Comparison of ENCODE assay signal across 19 cellular contexts in the genomic region with DNA sequence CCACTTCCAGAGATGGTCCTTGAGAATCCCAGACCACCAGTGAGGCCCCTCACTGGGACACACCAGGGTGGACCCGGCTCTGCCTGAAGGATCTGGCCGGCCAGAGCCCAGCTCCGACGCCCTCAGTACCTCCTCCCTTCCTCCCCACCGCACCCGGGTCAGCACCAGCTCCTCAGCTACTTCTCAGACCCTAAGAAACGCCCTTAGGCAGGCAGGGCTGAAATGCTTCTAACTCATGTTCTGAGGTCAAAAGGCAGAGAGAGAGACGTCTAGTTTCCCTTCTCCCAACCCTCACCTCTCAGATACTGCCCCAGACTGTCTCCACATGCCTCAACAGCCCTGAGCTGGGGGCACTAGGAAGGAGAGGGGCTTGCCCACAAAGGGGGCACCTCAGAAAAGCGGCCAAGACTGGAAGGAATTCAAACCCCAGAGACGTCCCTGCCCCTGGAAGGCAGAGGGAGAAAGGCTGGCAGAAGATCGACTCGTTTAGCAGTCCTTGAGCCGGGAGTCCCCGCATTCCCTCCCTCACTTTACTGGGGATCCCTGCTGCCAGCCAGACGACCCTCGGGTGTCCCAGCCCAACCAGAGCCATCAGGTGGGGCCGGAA. TPM values are rescaled to one million over a fixed set of nuclear protein-coding genes. Genes with fewer than 3 reads are reported as not detected.
A peak's percentile ranks its signal among the peaks of the same experiment; 100 is the strongest.
DNase-seq lines count a peak whose midpoint lies in the region; ATAC-seq, FAIRE-seq and TF ChIP-seq lines count a peak whose summit lies in the region.
"Had no signal": no experiment of that assay in that cellular context is flagged by ENCODE, and none has a peak within 500 bp of the region (broad histone marks: within the 10 kb centered on the region; RNA-seq: fewer than 3 reads in every experiment).

No MANE protein-coding gene starts in this region.

- H3K4me1 Mint-ChIP-seq in activated T-helper 17 cell treated with anti-CD3 and anti-CD28 coated beads, Interleukin-2, amount 50 U/mL, for 72 hours: no peaks in the 10 kb centered on the region

- no TSS peak for BruUV-seq in PC-3 (replicated peaks; lab: Mats Ljungman, UMichigan)

- no peak overlapping the region for H3K4me2 ChIP-seq in PC-3 (ENCODE audit: low read length)

- no peaks in the 10 kb centered on the region for H3K36me3 Mint-ChIP-seq in activated T-helper 17 cell treated with anti-CD3 and anti-CD28 coated beads, Interleukin-2, amount 50 U/mL, for 72 hours (ENCODE audit: low read depth)

- DNase-seq in COLO668 (lab: John Stamatoyannopoulos, UW; ENCODE audit: unreplicated experiment): peak; percentile 26
- peak in 2 of 3 donors; percentile 46 to 61 for DNase-seq in Peyer's patch
- DNase-seq in pancreas: peak in 1 of 6 donors; percentile 51
- no peak for DNase-seq in GM19238 (ENCODE audit: insufficient read length, low spot score)
- no peak for DNase-seq in PC-3
- DNase-seq in ecto neural progenitor cell (ENCODE audit: low spot score): no peak
- DNase-seq: activated CD4-positive, alpha-beta T cell treated with anti-CD3 and anti-CD28 coated beads for 1 hour; DMS79; effector memory CD4-positive, alpha-beta T cell; foreskin keratinocyte; kidney glomerular epithelial cell; NCI-H1436; NCI-H510A had no signal

- 53 to 56% methylated on average over 14 to 17 of the region's 17 CpGs for whole genome bisulfite sequencing in pancreas, 2 donors

- H3K36me3 ChIP-seq in Peyer's patch (no peaks in the 10 kb centered on the region), iPS-15b (ENCODE audit: control insufficient read depth, insufficient read depth, low read length) (no peaks in the 10 kb centered on the region), pancreas (no peaks in the 10 kb centered on the region), PC-3 (ENCODE audit: low read depth, low read length) (no peaks in the 10 kb centered on the region)
- H3K36me3 ChIP-seq: neutrophil had no signal

- intact Hi-C loops in pancreas (cut with DNase I): no loop called here
- intact Hi-C loops in PC-3 (cut with micrococcal nuclease): no loop called here

- no peak for FAIRE-seq in pancreas (lab: Jason Lieb, UNC)
- FAIRE-seq: urothelium cell line had no signal

- CTCF ChIA-PET in PC-3 (lab: Charles Lee): no interaction called here

- H3K27ac ChIP-seq in Peyer's patch (peak overlapping the region in 3 of 4 donors; percentile 82 to 94 (median 86)), pancreas (peak overlapping the region; percentile 17 to 31 (median 22)), PC-3 (ENCODE audit: low read length) (no peak overlapping the region)
- H3K27ac ChIP-seq: foreskin keratinocyte, neutrophil had no signal

- no peaks in the 10 kb centered on the region for H3K9me3 Mint-ChIP-seq in activated T-helper 17 cell treated with anti-CD3 and anti-CD28 coated beads, Interleukin-2, amount 50 U/mL, for 72 hours
- H3K9me3 Mint-ChIP-seq: activated T-cell treated with anti-CD3 and anti-CD28 coated beads, Interleukin-2, amount 50 U/mL, for 24 hours had no signal

- no peak for TF ChIP-seq POLR2A in Peyer's patch (IDR thresholded peaks at IDR 0.05)

- no peaks in the 10 kb centered on the region for H4K20me1 ChIP-seq in PC-3 (ENCODE audit: low read length)

- H3K27me3 Mint-ChIP-seq in activated T-helper 17 cell treated with anti-CD3 and anti-CD28 coated beads, Interleukin-2, amount 50 U/mL, for 72 hours: peaks cover 33% of the 10 kb centered on the region

- H3K4me3 ChIP-seq in Peyer's patch (peak overlapping the region in 3 of 4 donors; percentile 48 to 79 (median 73)), iPS-15b (ENCODE audit: low read depth, low read length) (peak overlapping the region; percentile 70), pancreas (peak overlapping the region in 3 of 4 donors; percentile 13 to 38 (median 26)), PC-3 (ENCODE audit: low read length) (no peak overlapping the region)

- H3F3A ChIP-seq in PC-3 (ENCODE audit: low read length, unreplicated experiment): no peaks in the 10 kb centered on the region

- TF ChIP-seq CTCF in Peyer's patch (IDR thresholded peaks at IDR 0.05) (no peak), pancreas (IDR thresholded peaks at IDR 0.05) (no peak), PC-3 (conservative IDR thresholded peaks at IDR 0.05; ENCODE audit: low read depth, low read length) (no peak)

- H3K9ac ChIP-seq in iPS-15b (ENCODE audit: low read depth, low read length) (peak overlapping the region; percentile 54), PC-3 (ENCODE audit: low read length) (no peak overlapping the region)

- H3K27me3 ChIP-seq in Peyer's patch: no peaks in the 10 kb centered on the region
- peaks cover 32% of the 10 kb centered on the region for H3K27me3 ChIP-seq in iPS-15b (ENCODE audit: control insufficient read depth, insufficient read depth, low read length)
- no peaks in the 10 kb centered on the region for H3K27me3 ChIP-seq in pancreas
- no peaks in the 10 kb centered on the region; the same call in 1 of the 2 replicates for H3K27me3 ChIP-seq in PC-3 (ENCODE audit: low read length)

- POLR2A ChIA-PET in PC-3 (lab: Charles Lee; ENCODE audit: unreplicated experiment): no interaction called here

- no peak overlapping the region for H3K27ac Mint-ChIP-seq in activated T-helper 17 cell treated with anti-CD3 and anti-CD28 coated beads, Interleukin-2, amount 50 U/mL, for 72 hours
- H3K27ac Mint-ChIP-seq: activated T-cell treated with anti-CD3 and anti-CD28 coated beads, Interleukin-2, amount 50 U/mL, for 24 hours had no signal

- H2AFZ ChIP-seq in PC-3 (ENCODE audit: low read length): no peak overlapping the region

- no peaks in the 10 kb centered on the region for H3K79me2 ChIP-seq in PC-3 (ENCODE audit: low read length)

- no peak overlapping the region for H3K4me3 Mint-ChIP-seq in activated T-helper 17 cell treated with anti-CD3 and anti-CD28 coated beads, Interleukin-2, amount 50 U/mL, for 72 hours
- H3K4me3 Mint-ChIP-seq: activated T-cell treated with anti-CD3 and anti-CD28 coated beads, Interleukin-2, amount 50 U/mL, for 24 hours had no signal

- H3K4me1 ChIP-seq in Peyer's patch: peaks cover 0 to 21% (median 0%) of the 10 kb centered on the region in 4 donors
- peaks cover 6% of the 10 kb centered on the region for H3K4me1 ChIP-seq in iPS-15b (ENCODE audit: control insufficient read depth, insufficient read depth, low read length)
- H3K4me1 ChIP-seq in pancreas: peaks cover 0 to 6% (median 0%) of the 10 kb centered on the region in 3 donors
- H3K4me1 ChIP-seq in PC-3 (ENCODE audit: insufficient read depth, low read length): no peaks in the 10 kb centered on the region
- H3K4me1 ChIP-seq: foreskin keratinocyte had no signal

- H3K9me3 ChIP-seq in Peyer's patch: no peaks in the 10 kb centered on the region
- no peaks in the 10 kb centered on the region for H3K9me3 ChIP-seq in iPS-15b (ENCODE audit: control insufficient read depth, insufficient read depth, low read length)
- H3K9me3 ChIP-seq in pancreas: no peaks in the 10 kb centered on the region
- no peaks in the 10 kb centered on the region for H3K9me3 ChIP-seq in PC-3 (ENCODE audit: low read length)
- H3K9me3 ChIP-seq: neutrophil had no signal

- H3K9me2 ChIP-seq in PC-3 (replicated peaks; ENCODE audit: low read length): no peaks in the 10 kb centered on the region

- peak in 3 of 4 donors; percentile 6 to 11 (median 9) for ATAC-seq in pancreas
- ATAC-seq in activated T-helper 17 cell treated with anti-CD3 and anti-CD28 coated beads, Interleukin-2, amount 50 U/mL, for 72 hours (replicated peaks): no peak
- no peak for ATAC-seq in PC-3

RNA-seq across cellular contexts. Expression of gene USH1C, which starts 0.5 kb away (rescaled TPM):
- 100 to 1,000 TPM in 3 of 4 donors, 10 to 100 TPM in 1; 90.8 to 302 (median 245) TPM for total RNA-seq in Peyer's patch
- total RNA-seq in pancreas: 1 to 10 TPM; 3.5 to 9.8 (median 7.6) TPM
- polyA plus RNA-seq in pancreas: 10 to 100 TPM; 10.1 to 44.3 TPM
- total RNA-seq in activated T-helper 17 cell treated with anti-CD3 and anti-CD28 coated beads, Interleukin-2, amount 50 U/mL, for 72 hours: not detected
- total RNA-seq in PC-3 (2014; rRNA removed): not detected in 2 replicates
- total RNA-seq: aorta, foreskin keratinocyte had no signal
- polyA plus RNA-seq: foreskin keratinocyte had no signal

RNA-seq across cellular contexts. Expression of gene OTOG, which starts 3.4 kb away (rescaled TPM):
- total RNA-seq in Peyer's patch (under 1 TPM in 1 of 4 donors, not detected in 3; 0.09 TPM), pancreas (not detected), PC-3 (2014; rRNA removed) (not detected in 2 replicates)
- polyA plus RNA-seq in pancreas: not detected
- total RNA-seq in activated T-helper 17 cell treated with anti-CD3 and anti-CD28 coated beads, Interleukin-2, amount 50 U/mL, for 72 hours: not detected
- total RNA-seq: aorta, foreskin keratinocyte had no signal
- polyA plus RNA-seq: aorta, foreskin keratinocyte had no signal

Comparison
In these comparisons a context has a peak if more than half of its experiments do, and no peak if none do; other contexts are left out.
1. DNase-seq: peak in COLO668 (single experiment) and Peyer's patch (2 of 3); none in GM19238 (single experiment), PC-3 (single experiment) and ecto neural progenitor cell (single experiment).
2. ATAC-seq: peak in pancreas (3 of 4); none in activated T-helper 17 cell treated with anti-CD3 and anti-CD28 coated beads, Interleukin-2, amount 50 U/mL, for 72 hours (single experiment) and PC-3 (single experiment).
3. RNA of gene USH1C, which starts 0.5 kb away (total RNA-seq): 90.8 to 302 TPM in Peyer's patch; 3.5 to 9.8 TPM in pancreas, not detected in activated T-helper 17 cell treated with anti-CD3 and anti-CD28 coated beads, Interleukin-2, amount 50 U/mL, for 72 hours and not detected in PC-3; every median in the first group is over 4 times any median in the second.